ENCODE assay signal across 23 cellular contexts in the genomic region with DNA sequence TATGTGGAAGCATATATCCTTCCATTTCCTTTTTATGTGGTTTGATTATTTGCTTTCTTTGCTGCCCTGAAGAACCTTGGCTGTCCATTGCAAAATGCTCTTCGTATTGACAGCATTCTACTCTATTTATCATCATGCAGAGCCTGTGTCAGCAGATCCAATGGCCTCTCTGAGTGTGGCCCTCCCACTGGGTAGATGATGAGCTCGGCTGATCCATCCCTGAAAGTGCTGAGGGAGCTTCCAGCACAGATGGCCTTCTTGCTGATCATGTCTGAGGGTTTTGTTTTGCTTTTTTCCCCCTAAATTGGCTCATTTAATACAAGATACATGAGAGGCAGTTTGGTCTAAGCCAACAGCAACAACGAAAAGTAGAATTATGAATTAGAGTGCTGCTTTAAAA.
"Had no signal": no experiment of that assay in that cellular context is flagged by ENCODE, and none has a peak within 500 bp of the region (broad histone marks: within the 10 kb centered on the region; RNA-seq: fewer than 3 reads in every experiment).

No MANE protein-coding gene starts in this region.

- H3K4me3 ChIP-seq: heart right ventricle, left lung, thyroid gland, uterus had no signal

- H3K36me3 ChIP-seq: heart right ventricle, left lung, thyroid gland, uterus had no signal

- H3K36me3 Mint-ChIP-seq: activated naive CD8-positive, alpha-beta T cell treated with anti-CD3 and anti-CD28 coated beads for 36 hours; brain; memory B cell; naive thymus-derived CD8-positive, alpha-beta T cell; stimulated activated memory B cell treated with anti-CD40 and anti-IgM and Interleukin-4, amounts not matched to agents 10 μg/mL and 1 μg/mL and 100 μg/mL, for 72 hours had no signal

- H3K27ac ChIP-seq: epithelial cell of prostate, heart right ventricle, left lung, thyroid gland, uterus had no signal

- ATAC-seq: activated CD8-positive, alpha-beta T cell treated with anti-CD3 and anti-CD28 coated beads, Interleukin-2, amount 10 ng/mL, durations not matched to agents 7 days and 5 days; activated T-cell treated with anti-CD3 and anti-CD28 coated beads, Interleukin-2, amount 50 U/mL, for 72 hours; effector memory CD8-positive, alpha-beta T cell; heart right ventricle; left lung; naive thymus-derived CD8-positive, alpha-beta T cell; stimulated activated memory B cell treated with anti-CD40 and anti-IgM and Interleukin-4, amounts not matched to agents 10 μg/mL and 1 μg/mL and 100 μg/mL, for 72 hours had no signal

- H3K4me3 Mint-ChIP-seq: activated B cell treated with CpG ODN at 0.5 μM for 24 hours; activated CD4-positive, alpha-beta T cell treated with anti-CD3 and anti-CD28 coated beads, Interleukin-2, amount 10 ng/mL, durations not matched to agents 24 days and 14 days; activated CD8-positive, alpha-beta T cell treated with anti-CD3 and anti-CD28 coated beads, Interleukin-2, amount 10 ng/mL, durations not matched to agents 7 days and 5 days; activated naive CD8-positive, alpha-beta T cell treated with anti-CD3 and anti-CD28 coated beads for 36 hours; activated T-cell treated with anti-CD3 and anti-CD28 coated beads, Interleukin-2, amount 50 U/mL, for 72 hours; brain; central memory CD8-positive, alpha-beta T cell; dendritic cell treated with granulocyte-macrophage colony-stimulating factor and Interleukin-4, amounts not matched to agents 40 ng/mL and 50 ng/mL, for 4 days; effector memory CD8-positive, alpha-beta T cell; memory B cell; naive thymus-derived CD8-positive, alpha-beta T cell; stimulated activated memory B cell treated with anti-CD40 and anti-IgM and Interleukin-4, amounts not matched to agents 10 μg/mL and 1 μg/mL and 100 μg/mL, for 72 hours had no signal

- DNase-seq: activated B cell treated with CpG ODN at 0.5 μM for 24 hours; activated CD4-positive, alpha-beta T cell treated with anti-CD3 and anti-CD28 coated beads, Interleukin-2, amount 10 ng/mL, durations not matched to agents 24 days and 14 days; activated CD8-positive, alpha-beta memory T cell treated with anti-CD3 and anti-CD28 coated beads, Interleukin-2, amount 50 U/mL, for 4 hours; activated CD8-positive, alpha-beta T cell treated with anti-CD3 and anti-CD28 coated beads, Interleukin-2, amount 10 ng/mL, durations not matched to agents 7 days and 5 days; activated gamma-delta T cell treated with Interleukin-2 at 50 U/mL for 16 hours; activated naive CD8-positive, alpha-beta T cell treated with anti-CD3 and anti-CD28 coated beads for 36 hours; activated T-cell treated with anti-CD3 and anti-CD28 coated beads, Interleukin-2, amount 50 U/mL, for 72 hours; effector memory CD8-positive, alpha-beta T cell; foreskin melanocyte; heart right ventricle; left lung; naive thymus-derived CD8-positive, alpha-beta T cell; retina; stimulated activated CD4-positive, alpha-beta T cell treated with anti-CD3 and anti-CD28 coated beads, Interleukin-2, amount 100 ng/mL, for 48 hours; T-helper 2 cell; thyroid gland; uterus had no signal

- H3K9me3 ChIP-seq: heart right ventricle, left lung, thyroid gland, uterus had no signal

- H3K4me1 Mint-ChIP-seq: activated B cell treated with CpG ODN at 0.5 μM for 24 hours; activated CD4-positive, alpha-beta T cell treated with anti-CD3 and anti-CD28 coated beads, Interleukin-2, amount 10 ng/mL, durations not matched to agents 24 days and 14 days; activated naive CD8-positive, alpha-beta T cell treated with anti-CD3 and anti-CD28 coated beads for 36 hours; central memory CD8-positive, alpha-beta T cell; memory B cell; naive thymus-derived CD8-positive, alpha-beta T cell; stimulated activated memory B cell treated with anti-CD40 and anti-IgM and Interleukin-4, amounts not matched to agents 10 μg/mL and 1 μg/mL and 100 μg/mL, for 72 hours had no signal

- H3K27me3 ChIP-seq: heart right ventricle, left lung, thyroid gland, uterus had no signal

- H3K9me3 Mint-ChIP-seq: activated B cell treated with CpG ODN at 0.5 μM for 24 hours; activated CD4-positive, alpha-beta T cell treated with anti-CD3 and anti-CD28 coated beads, Interleukin-2, amount 10 ng/mL, durations not matched to agents 24 days and 14 days; activated naive CD8-positive, alpha-beta T cell treated with anti-CD3 and anti-CD28 coated beads for 36 hours; activated T-cell treated with anti-CD3 and anti-CD28 coated beads, Interleukin-2, amount 50 U/mL, for 72 hours; central memory CD8-positive, alpha-beta T cell; dendritic cell treated with granulocyte-macrophage colony-stimulating factor and Interleukin-4, amounts not matched to agents 40 ng/mL and 50 ng/mL, for 4 days; effector memory CD8-positive, alpha-beta T cell; memory B cell; naive thymus-derived CD8-positive, alpha-beta T cell; stimulated activated memory B cell treated with anti-CD40 and anti-IgM and Interleukin-4, amounts not matched to agents 10 μg/mL and 1 μg/mL and 100 μg/mL, for 72 hours had no signal

- H3K27me3 Mint-ChIP-seq: activated B cell treated with CpG ODN at 0.5 μM for 24 hours; activated CD4-positive, alpha-beta T cell treated with anti-CD3 and anti-CD28 coated beads, Interleukin-2, amount 10 ng/mL, durations not matched to agents 24 days and 14 days; activated naive CD8-positive, alpha-beta T cell treated with anti-CD3 and anti-CD28 coated beads for 36 hours; brain; central memory CD8-positive, alpha-beta T cell; dendritic cell treated with granulocyte-macrophage colony-stimulating factor and Interleukin-4, amounts not matched to agents 40 ng/mL and 50 ng/mL, for 4 days; effector memory CD8-positive, alpha-beta T cell; memory B cell; naive thymus-derived CD8-positive, alpha-beta T cell; stimulated activated memory B cell treated with anti-CD40 and anti-IgM and Interleukin-4, amounts not matched to agents 10 μg/mL and 1 μg/mL and 100 μg/mL, for 72 hours had no signal

- H3K4me1 ChIP-seq: heart right ventricle, left lung, thyroid gland, uterus had no signal

- H3K27ac Mint-ChIP-seq: activated B cell treated with CpG ODN at 0.5 μM for 24 hours; activated CD4-positive, alpha-beta T cell treated with anti-CD3 and anti-CD28 coated beads, Interleukin-2, amount 10 ng/mL, durations not matched to agents 24 days and 14 days; activated CD8-positive, alpha-beta T cell treated with anti-CD3 and anti-CD28 coated beads, Interleukin-2, amount 10 ng/mL, durations not matched to agents 7 days and 5 days; activated naive CD8-positive, alpha-beta T cell treated with anti-CD3 and anti-CD28 coated beads for 36 hours; activated T-cell treated with anti-CD3 and anti-CD28 coated beads, Interleukin-2, amount 50 U/mL, for 72 hours; dendritic cell treated with granulocyte-macrophage colony-stimulating factor and Interleukin-4, amounts not matched to agents 40 ng/mL and 50 ng/mL, for 4 days; effector memory CD8-positive, alpha-beta T cell; memory B cell; naive thymus-derived CD8-positive, alpha-beta T cell; stimulated activated memory B cell treated with anti-CD40 and anti-IgM and Interleukin-4, amounts not matched to agents 10 μg/mL and 1 μg/mL and 100 μg/mL, for 72 hours had no signal
